In genomic region chr1:162571696-162572095, GRCh38 we compare ENCODE assay signal across 18 cellular contexts. TPM values are rescaled to one million over a fixed set of nuclear protein-coding genes. Genes with fewer than 3 reads are reported as not detected.
DNase-seq lines count a peak whose midpoint lies in the region; ATAC-seq, FAIRE-seq and TF ChIP-seq lines count a peak whose summit lies in the region.
"Had no signal": no experiment of that assay in that cellular context is flagged by ENCODE, and none has a peak within 500 bp of the region (broad histone marks: within the 10 kb centered on the region; RNA-seq: fewer than 3 reads in every experiment).

No MANE protein-coding gene starts in this region.

- no peak for TF ChIP-seq POLR2A in H54 (IDR thresholded peaks at IDR 0.05; ENCODE audit: low read depth, low read length)
- TF ChIP-seq POLR2A in tibial nerve (IDR thresholded peaks at IDR 0.05): no peak

- H3K27ac ChIP-seq in mesenchymal stem cell (ENCODE audit: low read length, poor library complexity, severe bottlenecking): no peak overlapping the region
- no peak overlapping the region for H3K27ac ChIP-seq in tibial nerve
- H3K27ac ChIP-seq: SJCRH30, upper lobe of right lung had no signal

- intact Hi-C loops in activated T-helper 1 cell treated with anti-CD3 and anti-CD28 coated beads, Interleukin-12 subunit alpha, Interleukin-12 subunit beta, Interleukin-2, Interleukin-4 antibody, amounts not matched to agents 30 ng/mL and 10 ng/mL and 1 ng/mL, durations not matched to agents 14 hours and 24 hours and 36 hours (cut with micrococcal nuclease): no loop called here

- TF ChIP-seq CTCF in tibial nerve (IDR thresholded peaks at IDR 0.05): no peak

- peaks cover 13% of the 10 kb centered on the region for H3K4me1 Mint-ChIP-seq in activated T-helper 1 cell treated with anti-CD3 and anti-CD28 coated beads, Interleukin-12 subunit alpha, Interleukin-12 subunit beta, Interleukin-2, Interleukin-4 antibody, amounts not matched to agents 30 ng/mL and 10 ng/mL and 1 ng/mL, durations not matched to agents 14 hours and 24 hours and 36 hours (ENCODE audit: low read depth)
- peaks cover 10% of the 10 kb centered on the region for H3K4me1 Mint-ChIP-seq in activated T-cell treated with anti-CD3 and anti-CD28 coated beads, Interleukin-2, amount 50 U/mL, for 72 hours (ENCODE audit: low read depth)

- no peak overlapping the region for H2BK15ac ChIP-seq in mesenchymal stem cell (ENCODE audit: low read depth, poor library complexity, severe bottlenecking)

- H2BK12ac ChIP-seq in mesenchymal stem cell (ENCODE audit: low read length in 2 of 2): no peak overlapping the region

- peak; percentile 23 for FAIRE-seq in H54 (lab: Jason Lieb, UNC)
- FAIRE-seq: endometrium had no signal

- H3K27me3 ChIP-seq in mesenchymal stem cell (ENCODE audit: control insufficient read depth in 1 of 2, insufficient read depth in 1 of 2, low read length in 2 of 2): no peaks in the 10 kb centered on the region
- H3K27me3 ChIP-seq in tibial nerve: no peaks in the 10 kb centered on the region
- H3K27me3 ChIP-seq: SJCRH30, upper lobe of right lung had no signal

- H3K9me3 ChIP-seq in mesenchymal stem cell (ENCODE audit: control insufficient read depth, low read length): no peaks in the 10 kb centered on the region
- H3K9me3 ChIP-seq in tibial nerve: no peaks in the 10 kb centered on the region
- H3K9me3 ChIP-seq: SJCRH30, upper lobe of right lung had no signal

- in situ Hi-C loops in G401 (cut with HindIII; ENCODE audit: low sequenced_read_pairs): no loop called here

- H3K4me2 ChIP-seq in mesenchymal stem cell (ENCODE audit: low read length, poor library complexity, severe bottlenecking): no peak overlapping the region

- H3K23ac ChIP-seq in mesenchymal stem cell (ENCODE audit: low read length in 2 of 2): no peak overlapping the region

- peaks cover 3 to 68% of the 10 kb centered on the region in 2 experiments for H3K36me3 ChIP-seq in mesenchymal stem cell (ENCODE audit: control insufficient read depth in 1 of 2, insufficient read depth in 2 of 2, low read depth in 1 of 2, low read length in 2 of 2)
- peaks cover 0 to 23% (median 0%) of the 10 kb centered on the region in 3 donors for H3K36me3 ChIP-seq in tibial nerve

- DNase-seq in H54 (ENCODE audit: insufficient read length, low spot score) (no peak), NCI-H146 (lab: John Stamatoyannopoulos, UW) (peak; percentile 47), NCI-H774 (lab: John Stamatoyannopoulos, UW) (peak; percentile 74), mesenchymal stem cell (no peak), G401 (ENCODE audit: low spot score) (no peak), tibial nerve (ENCODE audit: low spot score in 2 of 2) (no peak)
- no peak for DNase-seq in activated T-helper 1 cell treated with anti-CD3 and anti-CD28 coated beads, Interleukin-12 subunit alpha, Interleukin-12 subunit beta, Interleukin-2, Interleukin-4 antibody, amounts not matched to agents 30 ng/mL and 10 ng/mL and 1 ng/mL, durations not matched to agents 14 hours and 24 hours and 36 hours (ENCODE audit: low spot score)
- DNase-seq in activated T-cell treated with anti-CD3 and anti-CD28 coated beads, Interleukin-2, amount 50 U/mL, for 72 hours: no peak
- DNase-seq: activated CD4-positive, alpha-beta T cell treated with anti-CD3 and anti-CD28 coated beads for 36 hours; activated gamma-delta T cell treated with Interleukin-2 at 50 U/mL for 16 hours; foreskin fibroblast; hippocampal formation; Karpas-422; retina; SJCRH30; stimulated activated naive B cell treated with anti-CD40 and anti-IgM and Interleukin-4, amounts not matched to agents 10 μg/mL and 1 μg/mL and 100 μg/mL, for 72 hours; upper lobe of right lung had no signal

- H3K4me1 ChIP-seq in mesenchymal stem cell (ENCODE audit: control insufficient read depth, insufficient read depth, low read depth, low read length): no peaks in the 10 kb centered on the region
- H3K4me1 ChIP-seq in tibial nerve: peaks cover 0 to 44% (median 3%) of the 10 kb centered on the region in 4 donors
- H3K4me1 ChIP-seq: SJCRH30 had no signal

- H3K4me3 ChIP-seq in mesenchymal stem cell (ENCODE audit: insufficient read depth in 1 of 2, low read depth in 1 of 2, low read length in 2 of 2) (peak overlapping the region in 1 of 2 experiments; percentile 1), tibial nerve (no peak overlapping the region)
- H3K4me3 ChIP-seq: SJCRH30, upper lobe of right lung had no signal

- H2BK5ac ChIP-seq in mesenchymal stem cell (ENCODE audit: low read depth, low read length, poor library complexity, severe bottlenecking): no peak overlapping the region

- H3K4me3 Mint-ChIP-seq in activated T-helper 1 cell treated with anti-CD3 and anti-CD28 coated beads, Interleukin-12 subunit alpha, Interleukin-12 subunit beta, Interleukin-2, Interleukin-4 antibody, amounts not matched to agents 30 ng/mL and 10 ng/mL and 1 ng/mL, durations not matched to agents 14 hours and 24 hours and 36 hours: no peak overlapping the region
- no peak overlapping the region for H3K4me3 Mint-ChIP-seq in activated T-cell treated with anti-CD3 and anti-CD28 coated beads, Interleukin-2, amount 50 U/mL, for 72 hours
- H3K4me3 Mint-ChIP-seq: activated CD4-positive, alpha-beta T cell treated with anti-CD3 and anti-CD28 coated beads for 36 hours; stimulated activated naive B cell treated with anti-CD40 and anti-IgM and Interleukin-4, amounts not matched to agents 10 μg/mL and 1 μg/mL and 100 μg/mL, for 72 hours had no signal

- H3K14ac ChIP-seq in mesenchymal stem cell (ENCODE audit: low read length in 2 of 2): no peak overlapping the region

- no peak overlapping the region for H2AK5ac ChIP-seq in mesenchymal stem cell (ENCODE audit: low read length, severe bottlenecking)

- H3K27ac Mint-ChIP-seq in activated T-helper 1 cell treated with anti-CD3 and anti-CD28 coated beads, Interleukin-12 subunit alpha, Interleukin-12 subunit beta, Interleukin-2, Interleukin-4 antibody, amounts not matched to agents 30 ng/mL and 10 ng/mL and 1 ng/mL, durations not matched to agents 14 hours and 24 hours and 36 hours: no peak overlapping the region
- no peak overlapping the region for H3K27ac Mint-ChIP-seq in activated T-cell treated with anti-CD3 and anti-CD28 coated beads, Interleukin-2, amount 50 U/mL, for 72 hours
- H3K27ac Mint-ChIP-seq: activated CD4-positive, alpha-beta T cell treated with anti-CD3 and anti-CD28 coated beads for 36 hours; stimulated activated naive B cell treated with anti-CD40 and anti-IgM and Interleukin-4, amounts not matched to agents 10 μg/mL and 1 μg/mL and 100 μg/mL, for 72 hours had no signal

- H4K8ac ChIP-seq in mesenchymal stem cell (ENCODE audit: low read length): no peak overlapping the region

- H3K9me3 Mint-ChIP-seq in activated T-helper 1 cell treated with anti-CD3 and anti-CD28 coated beads, Interleukin-12 subunit alpha, Interleukin-12 subunit beta, Interleukin-2, Interleukin-4 antibody, amounts not matched to agents 30 ng/mL and 10 ng/mL and 1 ng/mL, durations not matched to agents 14 hours and 24 hours and 36 hours: no peaks in the 10 kb centered on the region
- H3K9me3 Mint-ChIP-seq in activated T-cell treated with anti-CD3 and anti-CD28 coated beads, Interleukin-2, amount 50 U/mL, for 72 hours: no peaks in the 10 kb centered on the region
- H3K9me3 Mint-ChIP-seq: stimulated activated naive B cell treated with anti-CD40 and anti-IgM and Interleukin-4, amounts not matched to agents 10 μg/mL and 1 μg/mL and 100 μg/mL, for 72 hours had no signal

- no peak overlapping the region for H3K4ac ChIP-seq in mesenchymal stem cell (ENCODE audit: low read depth in 1 of 2, low read length in 2 of 2)

- WGBS in mesenchymal stem cell: 86% methylated on average over 1 of the region's 1 CpG
- 42 to 51% methylated on average over 1 of the region's 1 CpG for WGBS in tibial nerve, 2 donors

- H3K9ac ChIP-seq in mesenchymal stem cell (ENCODE audit: low read length): peak overlapping the region; percentile 3

- peaks cover 17% of the 10 kb centered on the region for H3K79me1 ChIP-seq in mesenchymal stem cell (replicated peaks; ENCODE audit: low read length, poor library complexity, severe bottlenecking)

- no peak overlapping the region for H4K91ac ChIP-seq in mesenchymal stem cell (ENCODE audit: low read length)

- H3K18ac ChIP-seq in mesenchymal stem cell (ENCODE audit: low read depth in 1 of 2, low read length in 2 of 2): no peak overlapping the region

- no peaks in the 10 kb centered on the region for H3K27me3 Mint-ChIP-seq in activated T-helper 1 cell treated with anti-CD3 and anti-CD28 coated beads, Interleukin-12 subunit alpha, Interleukin-12 subunit beta, Interleukin-2, Interleukin-4 antibody, amounts not matched to agents 30 ng/mL and 10 ng/mL and 1 ng/mL, durations not matched to agents 14 hours and 24 hours and 36 hours (ENCODE audit: insufficient read depth)
- H3K27me3 Mint-ChIP-seq in activated T-cell treated with anti-CD3 and anti-CD28 coated beads, Interleukin-2, amount 50 U/mL, for 72 hours (ENCODE audit: low read depth): no peaks in the 10 kb centered on the region
- H3K27me3 Mint-ChIP-seq: activated CD4-positive, alpha-beta T cell treated with anti-CD3 and anti-CD28 coated beads for 36 hours; stimulated activated naive B cell treated with anti-CD40 and anti-IgM and Interleukin-4, amounts not matched to agents 10 μg/mL and 1 μg/mL and 100 μg/mL, for 72 hours had no signal

- no peak overlapping the region for H2BK120ac ChIP-seq in mesenchymal stem cell (ENCODE audit: low read depth, low read length)

- H3K36me3 Mint-ChIP-seq in activated T-helper 1 cell treated with anti-CD3 and anti-CD28 coated beads, Interleukin-12 subunit alpha, Interleukin-12 subunit beta, Interleukin-2, Interleukin-4 antibody, amounts not matched to agents 30 ng/mL and 10 ng/mL and 1 ng/mL, durations not matched to agents 14 hours and 24 hours and 36 hours (ENCODE audit: low read depth): peaks cover 14% of the 10 kb centered on the region
- peaks cover 2 to 10% of the 10 kb centered on the region in 2 donors for H3K36me3 Mint-ChIP-seq in activated T-cell treated with anti-CD3 and anti-CD28 coated beads, Interleukin-2, amount 50 U/mL, for 72 hours (ENCODE audit: insufficient read depth in 2 of 2)

- H2AFZ ChIP-seq in mesenchymal stem cell (ENCODE audit: low read depth, low read length): no peak overlapping the region

- TF ChIP-seq EP300 in tibial nerve (IDR thresholded peaks at IDR 0.05): no peak

- ATAC-seq in activated T-cell treated with anti-CD3 and anti-CD28 coated beads, Interleukin-2, amount 50 U/mL, for 72 hours (replicated peaks in 1 of 2): no peak
- ATAC-seq: activated CD4-positive, alpha-beta T cell treated with anti-CD3 and anti-CD28 coated beads for 36 hours; stimulated activated naive B cell treated with anti-CD40 and anti-IgM and Interleukin-4, amounts not matched to agents 10 μg/mL and 1 μg/mL and 100 μg/mL, for 72 hours; upper lobe of right lung had no signal

RNA-seq across cellular contexts. Expression of gene UAP1, which starts 10.2 kb away (rescaled TPM):
- 25.5 TPM for polyA plus RNA-seq in mesenchymal stem cell (2013, experiment 1 of 2)
- 25.0 TPM for polyA plus RNA-seq in mesenchymal stem cell (2013, experiment 2 of 2)
- 49.3 and 69.4 TPM in 2 replicates for total RNA-seq in G401 (2014; rRNA removed; shearing (Covaris generic))
- total RNA-seq in activated T-helper 1 cell treated with anti-CD3 and anti-CD28 coated beads, Interleukin-12 subunit alpha, Interleukin-12 subunit beta, Interleukin-2, Interleukin-4 antibody, amounts not matched to agents 30 ng/mL and 10 ng/mL and 1 ng/mL, durations not matched to agents 14 hours and 24 hours and 36 hours: 42.6 and 43.2 TPM in 2 replicates
- 100 to 1,000 TPM in 2 of 4 donors, 10 to 100 TPM in 2; 93.9 to 194 (median 113) TPM for total RNA-seq in tibial nerve
- total RNA-seq in activated T-cell treated with anti-CD3 and anti-CD28 coated beads, Interleukin-2, amount 50 U/mL, for 72 hours: 10 to 100 TPM; 21.0 to 22.7 TPM

Comparison
In these comparisons a context has a peak if more than half of its experiments do, and no peak if none do; other contexts are left out.
1. DNase-seq: peak in NCI-H146 (single experiment) and NCI-H774 (single experiment); none in H54 (single experiment), mesenchymal stem cell (single experiment), G401 (single experiment), activated T-helper 1 cell treated with anti-CD3 and anti-CD28 coated beads, Interleukin-12 subunit alpha, Interleukin-12 subunit beta, Interleukin-2, Interleukin-4 antibody, amounts not matched to agents 30 ng/mL and 10 ng/mL and 1 ng/mL, durations not matched to agents 14 hours and 24 hours and 36 hours (single experiment), tibial nerve (0 of 2) and activated T-cell treated with anti-CD3 and anti-CD28 coated beads, Interleukin-2, amount 50 U/mL, for 72 hours (0 of 2).